ENCODE assay signal across 8 cellular contexts in genomic region chr1:92960395-92961130, GRCh38. TPM values are rescaled to one million over a fixed set of nuclear protein-coding genes. Genes with fewer than 3 reads are reported as not detected.
DNase-seq lines count a peak whose midpoint lies in the region; ATAC-seq, FAIRE-seq and TF ChIP-seq lines count a peak whose summit lies in the region.

No MANE protein-coding gene starts in this region.

- DNase-seq in GM12865 (ENCODE audit: low read depth), result peak; percentile 91
- DNase-seq in NB4 (ENCODE audit: low read depth), result peak; percentile 82
- peak; percentile 20 to 85 (median 50) for DNase-seq in T-helper 1 cell
- peak; percentile 70 for DNase-seq in astrocyte (ENCODE audit: low read depth)
- DNase-seq in hepatic stellate cell (ENCODE audit: low spot score), result peak; percentile 86
- DNase-seq in renal cortical epithelial cell (ENCODE audit: low read depth), result peak; percentile 80
- DNase-seq in ecto neural progenitor cell (ENCODE audit: low spot score), result no peak

- TF ChIP-seq CTCF in GM12865 (IDR thresholded peaks at IDR 0.05; ENCODE audit: insufficient read depth, low read depth, low read length, missing control alignments) (peak; percentile 68), NB4 (IDR thresholded peaks at IDR 0.05; ENCODE audit: low read depth, low read length) (peak; percentile 61), astrocyte (IDR thresholded peaks at IDR 0.05; ENCODE audit: insufficient read depth, low read depth, low read length) (peak; percentile 58)

- H4K20me1 ChIP-seq in astrocyte (ENCODE audit: insufficient read depth, low read length), result no peaks in the 10 kb centered on the region

- TF ChIP-seq POLR2A in NB4 (IDR thresholded peaks at IDR 0.05; ENCODE audit: extremely low read depth, insufficient read length), result no peak

- peak overlapping the region; percentile 91 for H3K4me2 ChIP-seq in astrocyte (ENCODE audit: low read length)

- H3K27me3 Mint-ChIP-seq in astrocyte (ENCODE audit: low read depth, unreplicated experiment), result no peaks in the 10 kb centered on the region

- peak; percentile 34 for ATAC-seq in HG02588 (IDR thresholded peaks at IDR 0.05; ENCODE audit: unreplicated experiment)

- H3K27ac Mint-ChIP-seq in astrocyte (ENCODE audit: unreplicated experiment), result peak overlapping the region; percentile 63

- H3K36me3 ChIP-seq in astrocyte (ENCODE audit: insufficient read depth, low read length), result no peaks in the 10 kb centered on the region

- peak overlapping the region; percentile 36 for H3K27ac ChIP-seq in astrocyte (ENCODE audit: low read depth, low read length)

- H3K4me1 ChIP-seq in astrocyte (ENCODE audit: insufficient read depth, low read length), result peaks cover 12% of the 10 kb centered on the region

- peak overlapping the region; percentile 92 for H3K4me3 Mint-ChIP-seq in astrocyte (ENCODE audit: unreplicated experiment)

- no peaks in the 10 kb centered on the region for H3K79me2 ChIP-seq in astrocyte (ENCODE audit: insufficient read depth, low read length)

- H3K27me3 ChIP-seq in astrocyte (ENCODE audit: insufficient read depth, low read length), result peaks cover 9% of the 10 kb centered on the region

- FAIRE-seq in astrocyte (lab: Jason Lieb, UNC), result peak; percentile 69

- no peaks in the 10 kb centered on the region for H3K9me3 Mint-ChIP-seq in astrocyte (ENCODE audit: unreplicated experiment)

- H2AFZ ChIP-seq in astrocyte (ENCODE audit: low read depth, low read length), result peak overlapping the region; percentile 80

- H3K4me3 ChIP-seq in GM12865 (ENCODE audit: low read depth, low read length), result peak overlapping the region; percentile 71
- H3K4me3 ChIP-seq in NB4 (ENCODE audit: low read depth, low read length), result peak overlapping the region; percentile 58
- peak overlapping the region; percentile 81 for H3K4me3 ChIP-seq in astrocyte (ENCODE audit: insufficient read depth, low read depth, low read length)

- no peaks in the 10 kb centered on the region for H3K9me3 ChIP-seq in astrocyte (ENCODE audit: insufficient read depth, low read depth, low read length)

- no peaks in the 10 kb centered on the region for H3K36me3 Mint-ChIP-seq in astrocyte (ENCODE audit: low read depth, unreplicated experiment)

- H3K4me1 Mint-ChIP-seq in astrocyte (ENCODE audit: low read depth, unreplicated experiment), result no peaks in the 10 kb centered on the region

- peak overlapping the region; percentile 85 for H3K9ac ChIP-seq in astrocyte (ENCODE audit: low read length)

RNA-seq across cellular contexts. Expression of gene DIPK1A, which starts 0.7 kb away (rescaled TPM):
- total RNA-seq in astrocyte, result 8.4 and 8.7 TPM in 2 replicates
- 5.7 and 7.1 TPM in 2 replicates for total RNA-seq in renal cortical epithelial cell
